In the genomic region with DNA sequence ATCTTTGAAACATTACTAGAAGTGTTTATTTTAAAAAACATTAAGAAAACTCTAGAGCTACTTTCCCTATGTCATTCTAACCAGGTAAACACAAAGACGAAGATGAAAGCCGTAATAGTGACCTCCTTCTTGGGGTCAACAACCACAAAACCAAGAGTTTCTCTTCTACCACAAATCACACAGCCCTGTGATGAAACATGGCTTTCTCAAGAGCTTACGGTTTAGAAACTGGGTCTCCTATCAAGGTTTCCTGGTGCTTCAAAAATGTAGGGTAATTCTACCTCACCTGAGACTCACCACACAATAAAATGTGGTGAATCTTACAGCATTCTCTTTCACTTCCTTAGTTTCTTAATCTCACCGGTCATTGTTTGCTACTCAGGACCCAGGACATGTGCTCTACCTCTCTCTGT, we compare ENCODE assay signal across 1 cellular context.
TF ChIP-seq lines count a peak whose summit lies in the region.

No MANE protein-coding gene starts in this region.

TF ChIP-seq in GM23338, 12 proteins besides CTCF, POLR2A, EP300 and RAD21 (continued from another document):
- TF ChIP-seq, protein P1, sequence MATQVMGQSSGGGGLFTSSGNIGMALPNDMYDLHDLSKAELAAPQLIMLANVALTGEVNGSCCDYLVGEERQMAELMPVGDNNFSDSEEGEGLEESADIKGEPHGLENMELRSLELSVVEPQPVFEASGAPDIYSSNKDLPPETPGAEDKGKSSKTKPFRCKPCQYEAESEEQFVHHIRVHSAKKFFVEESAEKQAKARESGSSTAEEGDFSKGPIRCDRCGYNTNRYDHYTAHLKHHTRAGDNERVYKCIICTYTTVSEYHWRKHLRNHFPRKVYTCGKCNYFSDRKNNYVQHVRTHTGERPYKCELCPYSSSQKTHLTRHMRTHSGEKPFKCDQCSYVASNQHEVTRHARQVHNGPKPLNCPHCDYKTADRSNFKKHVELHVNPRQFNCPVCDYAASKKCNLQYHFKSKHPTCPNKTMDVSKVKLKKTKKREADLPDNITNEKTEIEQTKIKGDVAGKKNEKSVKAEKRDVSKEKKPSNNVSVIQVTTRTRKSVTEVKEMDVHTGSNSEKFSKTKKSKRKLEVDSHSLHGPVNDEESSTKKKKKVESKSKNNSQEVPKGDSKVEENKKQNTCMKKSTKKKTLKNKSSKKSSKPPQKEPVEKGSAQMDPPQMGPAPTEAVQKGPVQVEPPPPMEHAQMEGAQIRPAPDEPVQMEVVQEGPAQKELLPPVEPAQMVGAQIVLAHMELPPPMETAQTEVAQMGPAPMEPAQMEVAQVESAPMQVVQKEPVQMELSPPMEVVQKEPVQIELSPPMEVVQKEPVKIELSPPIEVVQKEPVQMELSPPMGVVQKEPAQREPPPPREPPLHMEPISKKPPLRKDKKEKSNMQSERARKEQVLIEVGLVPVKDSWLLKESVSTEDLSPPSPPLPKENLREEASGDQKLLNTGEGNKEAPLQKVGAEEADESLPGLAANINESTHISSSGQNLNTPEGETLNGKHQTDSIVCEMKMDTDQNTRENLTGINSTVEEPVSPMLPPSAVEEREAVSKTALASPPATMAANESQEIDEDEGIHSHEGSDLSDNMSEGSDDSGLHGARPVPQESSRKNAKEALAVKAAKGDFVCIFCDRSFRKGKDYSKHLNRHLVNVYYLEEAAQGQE (IDR thresholded peaks at IDR 0.05; ENCODE audit: unreplicated experiment) = no peak
- TF ChIP-seq ZNF114 (CRISPR knock-in tag; IDR thresholded peaks at IDR 0.05) (no peak), NANOG (IDR thresholded peaks at IDR 0.05; ENCODE audit: borderline replicate concordance) (no peak), POLR2AphosphoS5 (IDR thresholded peaks at IDR 0.05; ENCODE audit: low read depth) (no peak)
